1 cellular context compared by ENCODE assay signal in genomic region chr5:154403234-154403633, GRCh38.
TF ChIP-seq lines count a peak whose summit lies in the region.

No MANE protein-coding gene starts in this region.

TF ChIP-seq in IMR-90, 13 proteins besides CTCF, POLR2A, EP300 and RAD21 (continued from another document):
- no peak for TF ChIP-seq USF2 (IDR thresholded peaks at IDR 0.05; ENCODE audit: low read depth, low read length)
- no peak for TF ChIP-seq CHD1 (IDR thresholded peaks at IDR 0.05; ENCODE audit: low read depth, low read length)
- TF ChIP-seq RCOR1 (IDR thresholded peaks at IDR 0.05; ENCODE audit: insufficient replicate concordance, low read length): no peak
- TF ChIP-seq SMC3 (IDR thresholded peaks at IDR 0.05; ENCODE audit: low read depth, low read length): no peak
- no peak for TF ChIP-seq RFX5 (IDR thresholded peaks at IDR 0.05; ENCODE audit: low read depth, low read length)
- no peak for TF ChIP-seq BHLHE40 (IDR thresholded peaks at IDR 0.05; ENCODE audit: low read depth, low read length)
- no peak for TF ChIP-seq CEBPB (IDR thresholded peaks at IDR 0.05; ENCODE audit: low read depth, low read length)
- TF ChIP-seq NFE2L2 (IDR thresholded peaks at IDR 0.05; ENCODE audit: low read depth, low read length): no peak
- TF ChIP-seq MAZ (IDR thresholded peaks at IDR 0.05; ENCODE audit: borderline replicate concordance, low read depth, low read length): no peak
